8 cellular contexts compared by ENCODE assay signal in the genomic region with DNA sequence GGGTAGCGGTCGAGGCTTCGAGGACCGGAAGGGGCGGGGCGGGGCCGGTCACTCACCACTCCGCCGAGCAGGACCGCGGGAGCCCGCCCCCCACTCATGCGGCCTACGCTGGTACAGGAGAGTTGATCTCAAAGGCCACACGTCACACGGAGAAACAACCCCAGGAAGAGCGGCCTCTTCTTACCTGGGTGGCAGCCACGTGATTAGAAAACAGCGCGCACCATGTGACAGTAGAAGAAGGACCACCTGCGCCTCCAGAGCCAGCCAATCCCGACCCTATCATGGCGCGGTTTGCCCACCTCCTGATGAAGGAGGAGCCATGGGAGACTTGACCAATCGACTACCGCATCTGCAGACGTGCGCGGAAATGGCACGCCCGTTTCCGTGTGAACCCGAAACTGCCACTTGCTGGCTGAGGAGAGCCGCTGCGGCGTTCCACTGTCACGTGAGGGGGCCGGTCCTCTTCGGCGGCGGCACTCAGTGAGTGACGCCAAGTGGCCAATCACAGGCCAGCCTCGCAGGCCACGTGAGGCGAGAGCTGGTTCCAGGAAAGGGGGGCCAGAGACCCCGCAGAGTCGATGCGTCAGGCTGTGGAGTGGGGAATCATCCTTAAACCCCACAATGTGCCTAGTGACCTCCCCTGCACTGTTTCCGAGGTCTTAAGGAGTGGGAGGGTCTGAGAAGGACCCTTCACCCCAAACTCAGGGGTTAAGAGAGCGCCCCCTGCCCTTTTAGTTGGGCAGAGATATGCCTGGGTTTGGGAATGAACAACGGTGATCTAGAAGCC. TPM values are rescaled to one million over a fixed set of nuclear protein-coding genes. Genes with fewer than 3 reads are reported as not detected.
DNase-seq lines count a peak whose midpoint lies in the region; ATAC-seq lines count a peak whose summit lies in the region.

A gene with protein sequence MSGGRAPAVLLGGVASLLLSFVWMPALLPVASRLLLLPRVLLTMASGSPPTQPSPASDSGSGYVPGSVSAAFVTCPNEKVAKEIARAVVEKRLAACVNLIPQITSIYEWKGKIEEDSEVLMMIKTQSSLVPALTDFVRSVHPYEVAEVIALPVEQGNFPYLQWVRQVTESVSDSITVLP (minus strand): TSS at position 205 of the 787 bp plus-strand sequence. CDS start 107 bp downstream, at position 98.

- peak within 1 kb of the TSS; percentile 97 for H3K27ac Mint-ChIP-seq in activated CD4-positive, alpha-beta T cell treated with anti-CD3 and anti-CD28 coated beads, Interleukin-2, amount 10 ng/mL, durations not matched to agents 7 days and 5 days

- peaks cover 26% of the 10 kb centered on the region for H3K36me3 Mint-ChIP-seq in activated CD4-positive, alpha-beta T cell treated with anti-CD3 and anti-CD28 coated beads, Interleukin-2, amount 10 ng/mL, durations not matched to agents 7 days and 5 days (ENCODE audit: low read depth)

- peaks cover 64% of the 10 kb centered on the region for H3K4me1 ChIP-seq in BLaER1

- peak within 1 kb of the TSS; percentile 98 for H3K4me2 ChIP-seq in BLaER1

- peak within 1 kb of the TSS; percentile 81 for H3K9ac ChIP-seq in BLaER1

- H3K27me3 Mint-ChIP-seq in activated CD4-positive, alpha-beta T cell treated with anti-CD3 and anti-CD28 coated beads, Interleukin-2, amount 10 ng/mL, durations not matched to agents 7 days and 5 days: peaks cover 3% of the 10 kb centered on the region

- H3K4me1 Mint-ChIP-seq in activated CD4-positive, alpha-beta T cell treated with anti-CD3 and anti-CD28 coated beads, Interleukin-2, amount 10 ng/mL, durations not matched to agents 7 days and 5 days: peaks cover 71% of the 10 kb centered on the region

- CTCF ChIA-PET in activated CD4-positive, alpha-beta T cell treated with anti-CD3 and anti-CD28 coated beads, Interleukin-2, amount 10 ng/mL, durations not matched to agents 7 days and 5 days (lab: Charles Lee): interaction anchor here (0.7 to 3.9 kb wide), 8 partner anchors 8 to 282 kb away, joined by 3 to 28 read pairs (median 4); a partner anchor contains a TSS

- H4K20me1 ChIP-seq in BLaER1: peaks cover 36% of the 10 kb centered on the region

- ATAC-seq in HG03469 (IDR thresholded peaks at IDR 0.05; ENCODE audit: unreplicated experiment): peak; percentile 70

- peaks cover 32% of the 10 kb centered on the region for H3K36me3 ChIP-seq in BLaER1

- no peaks in the 10 kb centered on the region for H3K9me3 ChIP-seq in BLaER1

- peaks cover 4% of the 10 kb centered on the region; the same call in 1 of the 2 replicates for H3K27me3 ChIP-seq in BLaER1

- H3K9me3 Mint-ChIP-seq in activated CD4-positive, alpha-beta T cell treated with anti-CD3 and anti-CD28 coated beads, Interleukin-2, amount 10 ng/mL, durations not matched to agents 7 days and 5 days: no peaks in the 10 kb centered on the region

- DNase-seq in GM19240 (ENCODE audit: insufficient read length, low spot score) (peak; percentile 88), NCI-H526 treated with DMSO at 0.1 percent for 48 hours (lab: John Stamatoyannopoulos, UW) (peak; percentile 98), cortex of kidney (lab: John Stamatoyannopoulos, UW) (peak; percentile 96), left kidney (ENCODE audit: low read depth, low spot score) (peak; percentile 100)
- DNase-seq in activated CD4-positive, alpha-beta T cell treated with anti-CD3 and anti-CD28 coated beads, Interleukin-2, amount 10 ng/mL, durations not matched to agents 7 days and 5 days: peak; percentile 100
- peak; percentile 99 for DNase-seq in stimulated activated CD4-positive, alpha-beta T cell treated with anti-CD3 and anti-CD28 coated beads, Interleukin-2, amount 100 ng/mL, for 4 hours (ENCODE audit: low read depth)

- H3K4me3 Mint-ChIP-seq in activated CD4-positive, alpha-beta T cell treated with anti-CD3 and anti-CD28 coated beads, Interleukin-2, amount 10 ng/mL, durations not matched to agents 7 days and 5 days: peak within 1 kb of the TSS; percentile 95

- H3K4me3 ChIP-seq in BLaER1: peak within 1 kb of the TSS; percentile 81

- POLR2A ChIA-PET in activated CD4-positive, alpha-beta T cell treated with anti-CD3 and anti-CD28 coated beads, Interleukin-2, amount 10 ng/mL, durations not matched to agents 7 days and 5 days (lab: Charles Lee): no interaction called here

- H3K27ac ChIP-seq in BLaER1: peak within 1 kb of the TSS; percentile 86

RNA-seq across cellular contexts. Expression of the gene that starts here (rescaled TPM):
- 100 to 1,000 TPM; 191 to 207 TPM for total RNA-seq in activated CD4-positive, alpha-beta T cell treated with anti-CD3 and anti-CD28 coated beads, Interleukin-2, amount 10 ng/mL, durations not matched to agents 7 days and 5 days

Comparison
In these comparisons a context has a peak if more than half of its experiments do, and no peak if none do; other contexts are left out.
1. Peak in every context shown above with its lines: DNase-seq, ATAC-seq, H3K4me3 ChIP-seq and H3K27ac ChIP-seq.